Comparison of ENCODE assay signal across 27 cellular contexts in genomic region chr7:46480619-46481018, GRCh38.
"Had no signal": no experiment of that assay in that cellular context is flagged by ENCODE, and none has a peak within 500 bp of the region (broad histone marks: within the 10 kb centered on the region; RNA-seq: fewer than 3 reads in every experiment).

No MANE protein-coding gene starts in this region.

- H3K27ac Mint-ChIP-seq: dendritic cell treated with granulocyte-macrophage colony-stimulating factor and Interleukin-4, amounts not matched to agents 40 ng/mL and 50 ng/mL, for 4 days; effector memory CD8-positive, alpha-beta T cell; endodermal cell; immature natural killer cell had no signal

- H3K4me1 Mint-ChIP-seq: endodermal cell, immature natural killer cell, naive B cell had no signal

- H2AFZ ChIP-seq: hepatocyte had no signal

- H3K27ac ChIP-seq: colonic mucosa, epithelial cell of prostate, esophagus squamous epithelium, gastrocnemius medialis, hepatocyte, left lung, lower lobe of right lung had no signal

- H3K36me3 Mint-ChIP-seq: immature natural killer cell, naive B cell had no signal

- H3K4me2 ChIP-seq: hepatocyte had no signal

- H3K9me3 ChIP-seq: colonic mucosa, esophagus squamous epithelium, gastrocnemius medialis, lower lobe of right lung, mucosa of descending colon had no signal

- H3K36me3 ChIP-seq: colonic mucosa, esophagus squamous epithelium, gastrocnemius medialis, heart left ventricle, left lung, lower lobe of right lung had no signal

- DNase-seq: colonic mucosa; cortex of kidney; effector CD8-positive, alpha-beta T cell; effector memory CD8-positive, alpha-beta T cell; endodermal cell; erythroblast; esophagus squamous epithelium; foreskin fibroblast; foreskin melanocyte; gastrocnemius medialis; glutamatergic neuron; hypothalamus; immature natural killer cell; islet precursor cell; kidney; left cardiac atrium; left lung; left ventricle myocardium superior; lower lobe of right lung; mesendoderm; mucosa of descending colon; naive B cell had no signal

- H3K27me3 Mint-ChIP-seq: dendritic cell treated with granulocyte-macrophage colony-stimulating factor and Interleukin-4, amounts not matched to agents 40 ng/mL and 50 ng/mL, for 4 days; effector memory CD8-positive, alpha-beta T cell; naive B cell had no signal

- H3K4me1 ChIP-seq: colonic mucosa, esophagus squamous epithelium, gastrocnemius medialis, heart left ventricle, left lung, lower lobe of right lung had no signal

- ATAC-seq: effector memory CD8-positive, alpha-beta T cell; esophagus mucosa; gastrocnemius medialis; left cardiac atrium; left lung; left ventricle myocardium superior; lower lobe of right lung; mucosa of descending colon had no signal

- H3K4me3 Mint-ChIP-seq: dendritic cell treated with granulocyte-macrophage colony-stimulating factor and Interleukin-4, amounts not matched to agents 40 ng/mL and 50 ng/mL, for 4 days; effector memory CD8-positive, alpha-beta T cell; endodermal cell; immature natural killer cell; naive B cell had no signal

- H3K27me3 ChIP-seq: colonic mucosa, esophagus squamous epithelium, gastrocnemius medialis, heart left ventricle, hepatocyte, left lung had no signal

- H3K9me3 Mint-ChIP-seq: endodermal cell had no signal

- H3K4me3 ChIP-seq: colonic mucosa, esophagus squamous epithelium, gastrocnemius medialis, heart left ventricle, hepatocyte, left lung, lower lobe of right lung, mucosa of descending colon had no signal
